ENCODE assay signal across 9 cellular contexts in genomic region chr7:26091933-26092332, GRCh38.
DNase-seq lines count a peak whose midpoint lies in the region; ATAC-seq and TF ChIP-seq lines count a peak whose summit lies in the region.
"Had no signal": no experiment of that assay in that cellular context is flagged by ENCODE, and none has a peak within 500 bp of the region (broad histone marks: within the 10 kb centered on the region; RNA-seq: fewer than 3 reads in every experiment).

No MANE protein-coding gene starts in this region.

- H3K27me3 ChIP-seq in CD4-positive, CD25-positive, alpha-beta regulatory T cell (ENCODE audit: control insufficient read depth, insufficient read depth, low read length) = no peaks in the 10 kb centered on the region
- H3K27me3 ChIP-seq in SJCRH30 = peaks cover 6% of the 10 kb centered on the region

- no peaks in the 10 kb centered on the region for H3K36me3 ChIP-seq in CD4-positive, CD25-positive, alpha-beta regulatory T cell (ENCODE audit: control insufficient read depth, insufficient read depth, low read length)
- H3K36me3 ChIP-seq in SJCRH30 = no peaks in the 10 kb centered on the region

- H3K36me3 Mint-ChIP-seq in CD4-positive, CD25-positive, alpha-beta regulatory T cell = no peaks in the 10 kb centered on the region
- H3K36me3 Mint-ChIP-seq: memory B cell had no signal

- TF ChIP-seq CTCF in GM12873 (IDR thresholded peaks at IDR 0.05; ENCODE audit: insufficient read depth, low read depth, low read length, missing control alignments) (peak; percentile 30), foreskin fibroblast (IDR thresholded peaks at IDR 0.05; ENCODE audit: low read depth, low read length) (peak; percentile 20)

- H3K9me3 ChIP-seq in CD4-positive, CD25-positive, alpha-beta regulatory T cell (ENCODE audit: control insufficient read depth in 2 of 2, low read length in 2 of 2) = no peaks in the 10 kb centered on the region
- no peaks in the 10 kb centered on the region for H3K9me3 ChIP-seq in SJCRH30 (replicated peaks)

- intact Hi-C loops in Right ventricle myocardium inferior (cut with DNase I) = loop anchor here (2.0 kb wide), 1 partner anchor 275 kb away; no protein-coding TSS in a partner anchor

- peaks cover 8% of the 10 kb centered on the region for H3K27me3 Mint-ChIP-seq in CD4-positive, CD25-positive, alpha-beta regulatory T cell
- H3K27me3 Mint-ChIP-seq: memory B cell had no signal

- ATAC-seq in CD4-positive, CD25-positive, alpha-beta regulatory T cell (ENCODE audit: low read depth in 2 of 2) = no peak
- ATAC-seq in HG03342 (IDR thresholded peaks at IDR 0.05; ENCODE audit: unreplicated experiment) (no peak), Right ventricle myocardium inferior (no peak)

- no peaks in the 10 kb centered on the region for H3K9me3 Mint-ChIP-seq in CD4-positive, CD25-positive, alpha-beta regulatory T cell

- peaks cover 20% of the 10 kb centered on the region for H3K4me1 ChIP-seq in CD4-positive, CD25-positive, alpha-beta regulatory T cell (ENCODE audit: control insufficient read depth, insufficient read depth, low read length, poor library complexity, severe bottlenecking)
- H3K4me1 ChIP-seq in SJCRH30 = no peaks in the 10 kb centered on the region

- H3K27ac ChIP-seq in CD4-positive, CD25-positive, alpha-beta regulatory T cell (ENCODE audit: insufficient read depth, low read length, poor library complexity, severe bottlenecking) = no peak overlapping the region
- H3K27ac ChIP-seq in SJCRH30 = no peak overlapping the region

- DNase-seq in CD4-positive, CD25-positive, alpha-beta regulatory T cell = peak in 1 of 3 donors; percentile 73
- peak; percentile 13 to 22 for DNase-seq in SJCRH30
- no peak for DNase-seq in foreskin fibroblast
- no peak for DNase-seq in OCI-M2 (lab: John Stamatoyannopoulos, UW; ENCODE audit: unreplicated experiment)
- DNase-seq in Right ventricle myocardium inferior (ENCODE audit: missing footprints) = no peak
- no peak for DNase-seq in epidermal melanocyte (ENCODE audit: insufficient read length, low spot score)

- H3K4me3 Mint-ChIP-seq in CD4-positive, CD25-positive, alpha-beta regulatory T cell = peak overlapping the region in 2 of 4 donors; percentile 9 to 30
- H3K4me3 Mint-ChIP-seq: memory B cell had no signal

- H3K27ac Mint-ChIP-seq in CD4-positive, CD25-positive, alpha-beta regulatory T cell = peak overlapping the region; percentile 64 to 76 (median 71)
- H3K27ac Mint-ChIP-seq: memory B cell had no signal

- peaks cover 24 to 51% (median 30%) of the 10 kb centered on the region in 4 donors for H3K4me1 Mint-ChIP-seq in CD4-positive, CD25-positive, alpha-beta regulatory T cell

- no peak overlapping the region for H3K4me3 ChIP-seq in CD4-positive, CD25-positive, alpha-beta regulatory T cell (ENCODE audit: low read depth, low read length)
- no peak overlapping the region for H3K4me3 ChIP-seq in SJCRH30
- H3K4me3 ChIP-seq in foreskin fibroblast (ENCODE audit: low read depth in 1 of 2, low read length in 2 of 2) = no peak overlapping the region

Comparison
In these comparisons a context has a peak if more than half of its experiments do, and no peak if none do; other contexts are left out.
1. DNase-seq: peak in SJCRH30 (2 of 2); none in foreskin fibroblast (0 of 2), OCI-M2 (single experiment), Right ventricle myocardium inferior (single experiment) and epidermal melanocyte (single experiment).